ENCODE assay signal across 2 cellular contexts in genomic region chr19:50736338-50736737, GRCh38.
TF ChIP-seq lines count a peak whose summit lies in the region.

No MANE protein-coding gene starts in this region.

TF ChIP-seq in SK-N-SH, 30 proteins besides CTCF, POLR2A, EP300 and RAD21:
- no peak for TF ChIP-seq IRF3 (IDR thresholded peaks at IDR 0.05; ENCODE audit: low read depth, low read length)

TF ChIP-seq in SK-N-SH treated with all-trans-retinoic acid at 6 μM for 48 hours, 23 proteins besides CTCF, POLR2A, EP300 and RAD21 (continued from another document):
- TF ChIP-seq CSRNP3 (CRISPR knock-in tag; IDR thresholded peaks at IDR 0.05) (no peak), RARB (CRISPR knock-in tag; IDR thresholded peaks at IDR 0.05) (no peak), ZFP30 (CRISPR knock-in tag; IDR thresholded peaks at IDR 0.05) (no peak), POU6F1 (CRISPR knock-in tag; IDR thresholded peaks at IDR 0.05; ENCODE audit: borderline replicate concordance, low read depth) (no peak), ESRRG (CRISPR knock-in tag; IDR thresholded peaks at IDR 0.05) (no peak), PATZ1 (CRISPR knock-in tag; IDR thresholded peaks at IDR 0.05; ENCODE audit: borderline replicate concordance) (no peak), OSR1 (CRISPR knock-in tag; IDR thresholded peaks at IDR 0.05) (no peak), ZNF70 (CRISPR knock-in tag; IDR thresholded peaks at IDR 0.05) (no peak), BACH2 (CRISPR knock-in tag; IDR thresholded peaks at IDR 0.05; ENCODE audit: borderline replicate concordance) (no peak), ZFP3 (CRISPR knock-in tag; IDR thresholded peaks at IDR 0.05) (no peak), CREB5 (CRISPR knock-in tag; IDR thresholded peaks at IDR 0.05; ENCODE audit: low read depth) (no peak), PPARA (CRISPR knock-in tag; IDR thresholded peaks at IDR 0.05; ENCODE audit: borderline replicate concordance) (no peak)
TF ChIP-seq in SK-N-SH treated with all-trans-retinoic acid at 6 μM for 48 hours: peak in this region for 0.
